Comparison of ENCODE assay signal across 8 cellular contexts in genomic region chr6:29752451-29753308, GRCh38. TPM values are rescaled to one million over a fixed set of nuclear protein-coding genes. Genes with fewer than 3 reads are reported as not detected.
DNase-seq lines count a peak whose midpoint lies in the region; ATAC-seq and TF ChIP-seq lines count a peak whose summit lies in the region.

No MANE protein-coding gene starts in this region.

- H3K36me3 Mint-ChIP-seq in T-helper 17 cell (ENCODE audit: low read depth): peaks cover 4% of the 10 kb centered on the region

- WGBS in right cardiac atrium: under 1% methylated on average over 64 of the region's 64 CpGs
- WGBS in aorta, 2 donors: 0% methylated on average over 64 of the region's 64 CpGs

- intact Hi-C loops in ascending aorta (cut with DNase I) (loop anchor here (1.0 to 10.0 kb wide), 6 partner anchors 14 to 1452 kb away; no protein-coding TSS in a partner anchor), right cardiac atrium (cut with DNase I) (loop anchor here in 2 of 4 donors (5.0 kb wide), 1 partner anchor 45 kb away; no protein-coding TSS in a partner anchor), aorta (cut with DNase I) (no loop called here)

- H3K4me1 ChIP-seq in ascending aorta (peaks cover 8 to 10% of the 10 kb centered on the region in 2 donors), right cardiac atrium (ENCODE audit: control insufficient read depth, insufficient read depth, low read length) (peaks cover 8% of the 10 kb centered on the region), aorta (ENCODE audit: control insufficient read depth in 1 of 2, insufficient read depth in 2 of 2, low read length in 2 of 2) (no peaks in the 10 kb centered on the region)

- H3K27ac ChIP-seq in ascending aorta: peak overlapping the region; percentile 94 to 96
- peak overlapping the region; percentile 98 for H3K27ac ChIP-seq in right cardiac atrium (ENCODE audit: low read length)
- peak overlapping the region; percentile 44 to 82 for H3K27ac ChIP-seq in aorta (ENCODE audit: low read depth in 1 of 2, low read length in 2 of 2)

- H3K27me3 ChIP-seq in ascending aorta: no peaks in the 10 kb centered on the region
- no peaks in the 10 kb centered on the region for H3K27me3 ChIP-seq in right cardiac atrium (ENCODE audit: control insufficient read depth, insufficient read depth)
- H3K27me3 ChIP-seq in aorta (ENCODE audit: control insufficient read depth in 1 of 2, insufficient read depth in 2 of 2, low read length in 1 of 2): no peaks in the 10 kb centered on the region

- peaks cover 52% of the 10 kb centered on the region for H3K4me1 Mint-ChIP-seq in T-helper 17 cell

- ATAC-seq in T-helper 17 cell (peak; percentile 76), right cardiac atrium (peak; percentile 87 to 88), aorta (ENCODE audit: low FRiP score) (peak; percentile 93)

- H3K36me3 ChIP-seq in ascending aorta (no peaks in the 10 kb centered on the region), aorta (ENCODE audit: control insufficient read depth in 1 of 2, insufficient read depth in 2 of 2, low read length in 1 of 2) (no peaks in the 10 kb centered on the region)

- CTCF ChIA-PET in HEK293T (lab: Yijun Ruan, JAX): interaction anchor here (0.8 to 2.2 kb wide), 4 partner anchors 11 to 379 kb away, joined by 3 to 6 read pairs (median 5); no protein-coding TSS in a partner anchor

- H3K27me3 Mint-ChIP-seq in T-helper 17 cell: peaks cover 22% of the 10 kb centered on the region

- TF ChIP-seq CTCF in ascending aorta (IDR thresholded peaks at IDR 0.05): peak; percentile 94 to 96 (median 96)

- H3K4me3 ChIP-seq in GM08714 (ENCODE audit: low read length) (peak overlapping the region; percentile 61; the same call in 1 of the 2 replicates), ascending aorta (peak overlapping the region; percentile 72 to 76), right cardiac atrium (ENCODE audit: low read length) (peak overlapping the region; percentile 66), aorta (ENCODE audit: low read length in 2 of 2) (peak overlapping the region; percentile 36 to 60)

- H3K9me3 ChIP-seq in T-helper 17 cell (ENCODE audit: control insufficient read depth, low read length, poor library complexity, severe bottlenecking) (no peaks in the 10 kb centered on the region), ascending aorta (no peaks in the 10 kb centered on the region), right cardiac atrium (ENCODE audit: control insufficient read depth, low read length) (no peaks in the 10 kb centered on the region), aorta (ENCODE audit: control insufficient read depth, low read length) (no peaks in the 10 kb centered on the region)

- peak overlapping the region; percentile 94 for H3K4me3 Mint-ChIP-seq in T-helper 17 cell

- POLR2A ChIA-PET in HEK293T (lab: Yijun Ruan, JAX): interaction anchor here (0.9 kb wide), 1 partner anchor 10 kb away, joined by 3 read pairs; no protein-coding TSS in a partner anchor

- DNase-seq in HEK293T (ENCODE audit: extremely low spot score) (peak; percentile 80), NAMALWA (ENCODE audit: low spot score) (peak; percentile 87), T-helper 17 cell (peak; percentile 74 to 78 (median 76)), ascending aorta (ENCODE audit: low spot score in 2 of 2) (peak; percentile 74 to 96), right cardiac atrium (peak; percentile 93 to 96 (median 95)), putamen (ENCODE audit: low spot score) (peak; percentile 72), aorta (peak; percentile 93 to 97)

- H3K27ac Mint-ChIP-seq in T-helper 17 cell: peak overlapping the region; percentile 87

TF ChIP-seq in HEK293T, 16 proteins besides CTCF, POLR2A, EP300 and RAD21:
- TF ChIP-seq PKNOX1 (IDR thresholded peaks at IDR 0.05): peak; percentile 82
- TF ChIP-seq ELF4 (IDR thresholded peaks at IDR 0.05): no peak
- TF ChIP-seq BHLHE40 (IDR thresholded peaks at IDR 0.05; ENCODE audit: borderline replicate concordance): no peak
- TF ChIP-seq TARDBP (IDR thresholded peaks at IDR 0.05): 0 out of 2 replicates have a peak, but pooled peaks have one; percentile 21
- peak; percentile 71; the same call in 1 of the 2 replicates for TF ChIP-seq CTBP1 (IDR thresholded peaks at IDR 0.05; ENCODE audit: borderline replicate concordance)

RNA-seq across cellular contexts. Expression of gene HLA-F, which starts 29.4 kb away (rescaled TPM):
- total RNA-seq in T-helper 17 cell (100 to 1,000 TPM; 629 to 717 TPM), ascending aorta (75.0 TPM), right cardiac atrium (10 to 100 TPM; 26.8 to 50.5 (median 46.6) TPM), aorta (100 to 1,000 TPM in 1 of 2 donors, 10 to 100 TPM in 1; 90.5 to 124 TPM)
- polyA plus RNA-seq in right cardiac atrium (46.7 TPM), aorta (100 to 1,000 TPM in 1 of 2 donors, 10 to 100 TPM in 1; 34.2 to 153 TPM)

Comparison
In these comparisons a context has a peak if more than half of its experiments do, and no peak if none do; other contexts are left out.
1. Peak in every context shown above with its lines: DNase-seq, ATAC-seq, H3K4me3 ChIP-seq and H3K27ac ChIP-seq.